9 cellular contexts compared by ENCODE assay signal in genomic region chr12:42285431-42285830, GRCh38.
"Had no signal": no experiment of that assay in that cellular context is flagged by ENCODE, and none has a peak within 500 bp of the region (broad histone marks: within the 10 kb centered on the region; RNA-seq: fewer than 3 reads in every experiment).

No MANE protein-coding gene starts in this region.

- H3K4me2 ChIP-seq: GM23338 had no signal

- ATAC-seq: GM23338, HCT116 had no signal

- H3K9me3 ChIP-seq: HAP-1 had no signal

- H3K36me3 ChIP-seq: HAP-1 had no signal

- H3K27ac ChIP-seq: GM23248 had no signal

- H3K9ac ChIP-seq: GM23248 had no signal

- H2AFZ ChIP-seq: GM23248, GM23338 had no signal

- FAIRE-seq: H1, H54 had no signal

- DNase-seq: GM23248, H7, H9, HFFc6 had no signal

- H3K4me3 ChIP-seq: GM23248, GM23338, HAP-1 had no signal
